ENCODE assay signal across 11 cellular contexts in the genomic region with DNA sequence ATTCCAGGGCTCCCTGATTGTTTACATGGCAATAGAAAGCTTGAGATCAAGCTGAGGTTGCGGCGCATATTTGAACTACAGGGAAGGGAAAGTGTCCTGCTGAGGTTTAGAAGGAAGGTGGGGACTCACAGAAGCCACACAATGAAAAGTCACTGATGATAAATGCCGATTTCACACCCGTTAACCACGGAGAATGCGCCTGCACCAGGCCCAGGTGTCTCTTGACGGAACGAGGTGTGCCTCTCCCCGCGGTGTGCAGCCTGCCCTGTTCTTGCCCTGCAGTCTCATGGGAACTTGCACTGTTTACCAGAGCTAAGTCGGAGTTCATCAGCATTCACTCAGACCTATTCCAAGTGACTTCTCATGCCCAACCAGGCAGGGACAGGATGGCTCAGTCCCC.
DNase-seq lines count a peak whose midpoint lies in the region; ATAC-seq and TF ChIP-seq lines count a peak whose summit lies in the region.
"Had no signal": no experiment of that assay in that cellular context is flagged by ENCODE, and none has a peak within 500 bp of the region (broad histone marks: within the 10 kb centered on the region; RNA-seq: fewer than 3 reads in every experiment).

No MANE protein-coding gene starts in this region.

- no peak overlapping the region for H3K4me3 ChIP-seq in HCT116 (replicated peaks in 1 of 2; ENCODE audit: low read depth in 1 of 2, low read length in 2 of 2)

- H4K20me1 ChIP-seq in HCT116 (ENCODE audit: insufficient read depth), result no peaks in the 10 kb centered on the region

- H3K4me1 ChIP-seq in HCT116 (ENCODE audit: control insufficient read depth in 1 of 2, insufficient read depth in 2 of 2, low read length in 2 of 2), result peaks cover 0 to 21% of the 10 kb centered on the region in 2 experiments; a peak in 2 of 4 replicates

- no TSS peak for BruUV-seq in HCT116 (replicated peaks; lab: Mats Ljungman, UMichigan)

- peaks cover 5% of the 10 kb centered on the region for H3K27me3 Mint-ChIP-seq in progenitor cell of endocrine pancreas

- H2AFZ ChIP-seq in HCT116 (ENCODE audit: low read depth, low read length, poor library complexity, severe bottlenecking), result no peak overlapping the region

- ATAC-seq in HCT116, result peak; percentile 30; the same call in 1 of the 2 replicates
- no peak for ATAC-seq in activated CD4-positive, CD25-positive, alpha-beta regulatory T cell treated with anti-CD3 and anti-CD28 coated beads, Interleukin-2, amount 50 U/mL, for 24 hours
- no peak for ATAC-seq in GM21825 (IDR thresholded peaks at IDR 0.05; ENCODE audit: unreplicated experiment)

- TF ChIP-seq RAD21 in HCT116 (IDR thresholded peaks at IDR 0.05; ENCODE audit: low read depth), result no peak

- H3K9ac ChIP-seq in HCT116 (ENCODE audit: low read length), result no peak overlapping the region

- H3K4me2 ChIP-seq in HCT116 (ENCODE audit: low read length), result no peak overlapping the region

- peak overlapping the region; percentile 79 for H3K27ac Mint-ChIP-seq in progenitor cell of endocrine pancreas

- H3K36me3 ChIP-seq in HCT116 (ENCODE audit: control insufficient read depth in 1 of 2, insufficient read depth in 2 of 2, low read length in 2 of 2), result no peaks in the 10 kb centered on the region

- intact Hi-C loops in HCT116 (cut with micrococcal nuclease), result loop anchor here (5.0 kb wide), 2 partner anchors 428 to 713 kb away; a partner anchor contains a TSS

- POLR2A ChIA-PET in HCT116 (lab: Charles Lee), result no interaction called here

- H3K27me3 ChIP-seq in HCT116 (ENCODE audit: insufficient read depth, low read length), result no peaks in the 10 kb centered on the region

- RAD21 ChIA-PET in HCT116 (lab: Charles Lee; ENCODE audit: low non-redundant PET in 1 of 2, low total read pairs in 2 of 2, uncharacterized antibody in 2 of 2, unreplicated experiment in 2 of 2), result no interaction called here

- no peaks in the 10 kb centered on the region for H3K9me3 ChIP-seq in HCT116 (ENCODE audit: control insufficient read depth in 1 of 2, insufficient read depth in 1 of 2, low read depth in 1 of 2, low read length in 2 of 2)

- H3K4me3 Mint-ChIP-seq in progenitor cell of endocrine pancreas (ENCODE audit: low read depth), result no peak overlapping the region

- DNase-seq in HCT116 (ENCODE audit: low read depth, low spot score) (no peak), NCI-H345 (lab: John Stamatoyannopoulos, UW) (peak; percentile 35), iPS-NIHi11 (ENCODE audit: low spot score) (peak; percentile 40), progenitor cell of endocrine pancreas (ENCODE audit: low spot score, unreplicated experiment) (no peak), activated T-cell treated with anti-CD3 and anti-CD28 coated beads for 4 hours (no peak)
- no peak for DNase-seq in activated CD4-positive, CD25-positive, alpha-beta regulatory T cell (lab: John Stamatoyannopoulos, UW)
- DNase-seq: activated CD4-positive, alpha-beta T cell treated with anti-CD3 and anti-CD28 coated beads, Interleukin-2, amount 50 U/mL, for 4 hours; CD8-positive, alpha-beta memory T cell; T-helper 2 cell had no signal

- TF ChIP-seq CTCF in HCT116 (IDR thresholded peaks at IDR 0.05 in 2 of 3, conservative IDR thresholded peaks at IDR 0.05 in 1 of 3; ENCODE audit: borderline replicate concordance in 1 of 3, insufficient read depth in 1 of 3, low read depth in 2 of 3, low read length in 2 of 3), result no peak
- TF ChIP-seq CTCF in progenitor cell of endocrine pancreas (IDR thresholded peaks at IDR 0.05; ENCODE audit: unreplicated experiment), result no peak

- H3K4me1 Mint-ChIP-seq in progenitor cell of endocrine pancreas (ENCODE audit: low read depth), result peaks cover 48% of the 10 kb centered on the region

- no peaks in the 10 kb centered on the region for H3K36me3 Mint-ChIP-seq in progenitor cell of endocrine pancreas (ENCODE audit: insufficient read depth)
- H3K36me3 Mint-ChIP-seq: CD8-positive, alpha-beta memory T cell had no signal

- no peaks in the 10 kb centered on the region for H3K9me3 Mint-ChIP-seq in progenitor cell of endocrine pancreas (ENCODE audit: low read depth)
- H3K9me3 Mint-ChIP-seq: CD8-positive, alpha-beta memory T cell had no signal

- CTCF ChIA-PET in HCT116 (lab: Charles Lee), result interaction anchor here (0.6 to 1.1 kb wide), 3 partner anchors 18 to 936 kb away, joined by 3 read pairs; no protein-coding TSS in a partner anchor

- no peak overlapping the region for H3K27ac ChIP-seq in HCT116 (ENCODE audit: low read depth, low read length)

- TF ChIP-seq POLR2A in HCT116 (IDR thresholded peaks at IDR 0.05; ENCODE audit: borderline replicate concordance, extremely low read depth, insufficient read depth, insufficient read length), result no peak

- H3K9me2 ChIP-seq in HCT116 (ENCODE audit: insufficient read depth), result no peaks in the 10 kb centered on the region

- H3K79me2 ChIP-seq in HCT116 (ENCODE audit: insufficient read depth, low read length), result no peaks in the 10 kb centered on the region

TF ChIP-seq in HCT116, 20 proteins besides CTCF, POLR2A, EP300 and RAD21:
- TF ChIP-seq YY1 (IDR thresholded peaks at IDR 0.05; ENCODE audit: extremely low read depth, insufficient replicate concordance, low read depth, low read length), result no peak
- TF ChIP-seq SP1 (IDR thresholded peaks at IDR 0.05; ENCODE audit: low read depth), result no peak
- no peak for TF ChIP-seq TCF7L2 (IDR thresholded peaks at IDR 0.05; ENCODE audit: borderline replicate concordance, extremely low read depth, insufficient read depth, insufficient read length)
- TF ChIP-seq EZH2phosphoT487 (IDR thresholded peaks at IDR 0.05; ENCODE audit: borderline replicate concordance), result no peak
- TF ChIP-seq ELF1 (IDR thresholded peaks at IDR 0.05; ENCODE audit: borderline replicate concordance, low read depth), result no peak
- TF ChIP-seq CEBPB (IDR thresholded peaks at IDR 0.05; ENCODE audit: low read depth), result no peak
- TF ChIP-seq FOSL1 (IDR thresholded peaks at IDR 0.05; ENCODE audit: low read depth), result no peak
- TF ChIP-seq, protein P1, sequence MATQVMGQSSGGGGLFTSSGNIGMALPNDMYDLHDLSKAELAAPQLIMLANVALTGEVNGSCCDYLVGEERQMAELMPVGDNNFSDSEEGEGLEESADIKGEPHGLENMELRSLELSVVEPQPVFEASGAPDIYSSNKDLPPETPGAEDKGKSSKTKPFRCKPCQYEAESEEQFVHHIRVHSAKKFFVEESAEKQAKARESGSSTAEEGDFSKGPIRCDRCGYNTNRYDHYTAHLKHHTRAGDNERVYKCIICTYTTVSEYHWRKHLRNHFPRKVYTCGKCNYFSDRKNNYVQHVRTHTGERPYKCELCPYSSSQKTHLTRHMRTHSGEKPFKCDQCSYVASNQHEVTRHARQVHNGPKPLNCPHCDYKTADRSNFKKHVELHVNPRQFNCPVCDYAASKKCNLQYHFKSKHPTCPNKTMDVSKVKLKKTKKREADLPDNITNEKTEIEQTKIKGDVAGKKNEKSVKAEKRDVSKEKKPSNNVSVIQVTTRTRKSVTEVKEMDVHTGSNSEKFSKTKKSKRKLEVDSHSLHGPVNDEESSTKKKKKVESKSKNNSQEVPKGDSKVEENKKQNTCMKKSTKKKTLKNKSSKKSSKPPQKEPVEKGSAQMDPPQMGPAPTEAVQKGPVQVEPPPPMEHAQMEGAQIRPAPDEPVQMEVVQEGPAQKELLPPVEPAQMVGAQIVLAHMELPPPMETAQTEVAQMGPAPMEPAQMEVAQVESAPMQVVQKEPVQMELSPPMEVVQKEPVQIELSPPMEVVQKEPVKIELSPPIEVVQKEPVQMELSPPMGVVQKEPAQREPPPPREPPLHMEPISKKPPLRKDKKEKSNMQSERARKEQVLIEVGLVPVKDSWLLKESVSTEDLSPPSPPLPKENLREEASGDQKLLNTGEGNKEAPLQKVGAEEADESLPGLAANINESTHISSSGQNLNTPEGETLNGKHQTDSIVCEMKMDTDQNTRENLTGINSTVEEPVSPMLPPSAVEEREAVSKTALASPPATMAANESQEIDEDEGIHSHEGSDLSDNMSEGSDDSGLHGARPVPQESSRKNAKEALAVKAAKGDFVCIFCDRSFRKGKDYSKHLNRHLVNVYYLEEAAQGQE (IDR thresholded peaks at IDR 0.05; ENCODE audit: low read depth), result no peak
- TF ChIP-seq, protein P2, sequence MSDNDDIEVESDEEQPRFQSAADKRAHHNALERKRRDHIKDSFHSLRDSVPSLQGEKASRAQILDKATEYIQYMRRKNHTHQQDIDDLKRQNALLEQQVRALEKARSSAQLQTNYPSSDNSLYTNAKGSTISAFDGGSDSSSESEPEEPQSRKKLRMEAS (IDR thresholded peaks at IDR 0.05), result no peak
- no peak for TF ChIP-seq SRF (IDR thresholded peaks at IDR 0.05; ENCODE audit: low read depth)
- TF ChIP-seq, protein P3, sequence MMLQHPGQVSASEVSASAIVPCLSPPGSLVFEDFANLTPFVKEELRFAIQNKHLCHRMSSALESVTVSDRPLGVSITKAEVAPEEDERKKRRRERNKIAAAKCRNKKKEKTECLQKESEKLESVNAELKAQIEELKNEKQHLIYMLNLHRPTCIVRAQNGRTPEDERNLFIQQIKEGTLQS (IDR thresholded peaks at IDR 0.05), result no peak
- TF ChIP-seq ZNF274 (IDR thresholded peaks at IDR 0.05; ENCODE audit: low read depth, low read length), result no peak
- TF ChIP-seq EGR1 (IDR thresholded peaks at IDR 0.05; ENCODE audit: low read depth), result no peak
- TF ChIP-seq ZFX (IDR thresholded peaks at IDR 0.05), result no peak
- no peak for TF ChIP-seq CBX3 (IDR thresholded peaks at IDR 0.05; ENCODE audit: low read depth)
- TF ChIP-seq SIN3A (IDR thresholded peaks at IDR 0.05; ENCODE audit: low read depth), result no peak
- TF ChIP-seq POLR2AphosphoS5 (IDR thresholded peaks at IDR 0.05; ENCODE audit: low read depth, low read length), result no peak
TF ChIP-seq in HCT116: peak in this region for 0.

Comparison
In these comparisons a context has a peak if more than half of its experiments do, and no peak if none do; other contexts are left out.
1. DNase-seq: peak in NCI-H345 (single experiment) and iPS-NIHi11 (single experiment); none in HCT116 (single experiment), progenitor cell of endocrine pancreas (single experiment), activated T-cell treated with anti-CD3 and anti-CD28 coated beads for 4 hours (single experiment) and activated CD4-positive, CD25-positive, alpha-beta regulatory T cell (0 of 4).